ENCODE assay signal across 1 cellular context in genomic region chr11:1517117-1518005, GRCh38.
TF ChIP-seq lines count a peak whose summit lies in the region.

No MANE protein-coding gene starts in this region.

TF ChIP-seq in IMR-90, 13 proteins besides CTCF, POLR2A, EP300 and RAD21:
- no peak for TF ChIP-seq MAFK (IDR thresholded peaks at IDR 0.05; ENCODE audit: low read depth, low read length)
- TF ChIP-seq, protein P1, sequence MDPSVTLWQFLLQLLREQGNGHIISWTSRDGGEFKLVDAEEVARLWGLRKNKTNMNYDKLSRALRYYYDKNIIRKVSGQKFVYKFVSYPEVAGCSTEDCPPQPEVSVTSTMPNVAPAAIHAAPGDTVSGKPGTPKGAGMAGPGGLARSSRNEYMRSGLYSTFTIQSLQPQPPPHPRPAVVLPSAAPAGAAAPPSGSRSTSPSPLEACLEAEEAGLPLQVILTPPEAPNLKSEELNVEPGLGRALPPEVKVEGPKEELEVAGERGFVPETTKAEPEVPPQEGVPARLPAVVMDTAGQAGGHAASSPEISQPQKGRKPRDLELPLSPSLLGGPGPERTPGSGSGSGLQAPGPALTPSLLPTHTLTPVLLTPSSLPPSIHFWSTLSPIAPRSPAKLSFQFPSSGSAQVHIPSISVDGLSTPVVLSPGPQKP (IDR thresholded peaks at IDR 0.05; ENCODE audit: borderline replicate concordance, low read depth, low read length): no peak
- no peak for TF ChIP-seq CHD1 (IDR thresholded peaks at IDR 0.05; ENCODE audit: low read depth, low read length)
- TF ChIP-seq BHLHE40 (IDR thresholded peaks at IDR 0.05; ENCODE audit: low read depth, low read length): no peak
- TF ChIP-seq FOS (IDR thresholded peaks at IDR 0.05; ENCODE audit: low read depth, low read length): no peak
- TF ChIP-seq SMC3 (IDR thresholded peaks at IDR 0.05; ENCODE audit: low read depth, low read length): no peak
TF ChIP-seq in IMR-90: peak in this region for 0.
